ENCODE assay signal across 1 cellular context in genomic region chr6:32252326-32253009, GRCh38.
TF ChIP-seq lines count a peak whose summit lies in the region.

No MANE protein-coding gene starts in this region.

TF ChIP-seq in HepG2, 621 proteins besides CTCF, POLR2A, EP300 and RAD21 (continued from another document):
- TF ChIP-seq ZBTB40 (IDR thresholded peaks at IDR 0.05) (no peak), ZBTB40 (CRISPR knock-in tag; IDR thresholded peaks at IDR 0.05) (no peak), ZNF180 (CRISPR knock-in tag; IDR thresholded peaks at IDR 0.05; ENCODE audit: borderline replicate concordance, low read depth) (no peak), MLLT10 (CRISPR knock-in tag; IDR thresholded peaks at IDR 0.05) (no peak), ZMYM3 (CRISPR knock-in tag; IDR thresholded peaks at IDR 0.05) (no peak), ZNF512 (CRISPR knock-in tag; IDR thresholded peaks at IDR 0.05) (no peak), ZNF484 (CRISPR knock-in tag; IDR thresholded peaks at IDR 0.05; ENCODE audit: borderline replicate concordance, low read depth) (no peak), ZNF749 (CRISPR knock-in tag; IDR thresholded peaks at IDR 0.05; ENCODE audit: borderline replicate concordance) (no peak), ZNF142 (CRISPR knock-in tag; IDR thresholded peaks at IDR 0.05) (no peak), POLR2AphosphoS5 (IDR thresholded peaks at IDR 0.05; ENCODE audit: low read depth, low read length) (no peak), ZNF446 (CRISPR knock-in tag; IDR thresholded peaks at IDR 0.05) (no peak), REL (CRISPR knock-in tag; conservative IDR thresholded peaks at IDR 0.05) (no peak), ZFP62 (CRISPR knock-in tag; IDR thresholded peaks at IDR 0.05) (no peak), KLF9 (CRISPR knock-in tag; IDR thresholded peaks at IDR 0.05; ENCODE audit: low read depth) (no peak), SOX13 (IDR thresholded peaks at IDR 0.05) (no peak), SOX13 (CRISPR knock-in tag; conservative IDR thresholded peaks at IDR 0.05 in 1 of 2, IDR thresholded peaks at IDR 0.05 in 1 of 2) (no peak), ZNF430 (CRISPR knock-in tag; IDR thresholded peaks at IDR 0.05) (no peak), ZNF317 (CRISPR knock-in tag; IDR thresholded peaks at IDR 0.05) (no peak)
